In the genomic region with DNA sequence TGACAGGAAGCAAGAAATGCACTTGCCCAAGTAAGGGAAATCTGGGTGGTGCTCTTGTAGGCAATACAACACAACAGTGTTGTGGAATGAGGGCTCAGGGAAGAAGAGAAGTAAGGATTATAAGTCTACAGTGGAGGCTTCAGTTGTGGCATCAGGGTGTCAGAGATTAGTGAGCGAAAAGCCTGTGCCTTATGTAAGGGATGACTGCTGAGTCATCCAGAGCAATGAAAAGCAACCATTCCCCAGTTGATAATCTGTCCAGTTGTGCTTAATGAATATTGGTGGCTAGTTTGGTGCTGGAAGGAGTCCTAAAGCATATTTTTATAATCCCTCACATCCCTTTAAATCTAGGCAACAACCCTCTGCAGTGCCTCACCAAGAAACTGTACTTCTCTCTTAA, we compare ENCODE assay signal across 20 cellular contexts. TPM values are rescaled to one million over a fixed set of nuclear protein-coding genes. Genes with fewer than 3 reads are reported as not detected.
DNase-seq lines count a peak whose midpoint lies in the region; ATAC-seq, FAIRE-seq and TF ChIP-seq lines count a peak whose summit lies in the region.
"Had no signal": no experiment of that assay in that cellular context is flagged by ENCODE, and none has a peak within 500 bp of the region (broad histone marks: within the 10 kb centered on the region; RNA-seq: fewer than 3 reads in every experiment).

No MANE protein-coding gene starts in this region.

- intact Hi-C loops in MCF 10A (cut with micrococcal nuclease), result no loop called here
- intact Hi-C loops in mammary epithelial cell (cut with micrococcal nuclease), result no loop called here
- intact Hi-C loops in OCI-LY7 (cut with micrococcal nuclease; ENCODE audit: unreplicated experiment), result no loop called here

- dilution Hi-C loops in mammary epithelial cell (cut with HindIII; ENCODE audit: low sequenced_read_pairs), result no loop called here

- CTCF ChIA-PET in MCF 10A (lab: Yijun Ruan, JAX) (interaction anchor here (7.4 to 7.5 kb wide), 2 partner anchors 17 to 305 kb away, joined by 68 to 82 read pairs; no protein-coding TSS in a partner anchor), mammary epithelial cell (lab: Charles Lee; ENCODE audit: low non-redundant PET) (no interaction called here), OCI-LY7 (lab: Charles Lee; ENCODE audit: unreplicated experiment) (no interaction called here)

- no peak overlapping the region for H3K9ac ChIP-seq in mammary epithelial cell (ENCODE audit: insufficient read depth, low read length)
- H3K9ac ChIP-seq in endodermal cell (ENCODE audit: extremely low read depth, low read length, poor library complexity, severe bottlenecking), result no peak overlapping the region

- H3K9me3 Mint-ChIP-seq in MCF 10A (ENCODE audit: unreplicated experiment) (no peaks in the 10 kb centered on the region), endodermal cell (no peaks in the 10 kb centered on the region)
- no peaks in the 10 kb centered on the region for H3K9me3 Mint-ChIP-seq in stimulated activated effector memory CD8-positive, alpha-beta T cell treated with anti-CD3 and anti-CD28 coated beads, Interleukin-12 subunit alpha, Interleukin-12 subunit beta, amount 100 ng/mL, for 72 hours
- H3K9me3 Mint-ChIP-seq: activated CD4-positive, alpha-beta T cell treated with anti-CD3 and anti-CD28 coated beads, Interleukin-2, amount 10 ng/mL, durations not matched to agents 7 days and 5 days; CD14-positive monocyte; T-cell had no signal

- H3K4me3 Mint-ChIP-seq in MCF 10A (ENCODE audit: unreplicated experiment) (no peak overlapping the region), endodermal cell (no peak overlapping the region)
- no peak overlapping the region for H3K4me3 Mint-ChIP-seq in stimulated activated effector memory CD8-positive, alpha-beta T cell treated with anti-CD3 and anti-CD28 coated beads, Interleukin-12 subunit alpha, Interleukin-12 subunit beta, amount 100 ng/mL, for 72 hours
- H3K4me3 Mint-ChIP-seq: activated CD4-positive, alpha-beta T cell treated with anti-CD3 and anti-CD28 coated beads, Interleukin-2, amount 10 ng/mL, durations not matched to agents 7 days and 5 days; CD14-positive monocyte; T-cell had no signal

- POLR2A ChIA-PET in MCF 10A (lab: Yijun Ruan, JAX) (no interaction called here), OCI-LY7 (lab: Charles Lee) (no interaction called here)

- H3K36me3 ChIP-seq in mammary epithelial cell (ENCODE audit: insufficient read depth, low read length), result peaks cover 27% of the 10 kb centered on the region
- H3K36me3 ChIP-seq in endodermal cell (ENCODE audit: control insufficient read depth, insufficient read depth, low read length), result peaks cover 71% of the 10 kb centered on the region
- H3K36me3 ChIP-seq in OCI-LY7 (ENCODE audit: insufficient read depth, low read length), result peaks cover 88% of the 10 kb centered on the region
- H3K36me3 ChIP-seq: ovary had no signal

- no peak overlapping the region for H3K4me2 ChIP-seq in mammary epithelial cell (ENCODE audit: insufficient read depth, low read depth, low read length)
- H3K4me2 ChIP-seq in OCI-LY7 (ENCODE audit: low read length), result no peak overlapping the region

- H3K36me3 Mint-ChIP-seq in MCF 10A (ENCODE audit: insufficient read depth, unreplicated experiment) (peaks cover 91% of the 10 kb centered on the region), endodermal cell (ENCODE audit: low read depth) (peaks cover 59% of the 10 kb centered on the region)
- peaks cover 100% of the 10 kb centered on the region for H3K36me3 Mint-ChIP-seq in stimulated activated effector memory CD8-positive, alpha-beta T cell treated with anti-CD3 and anti-CD28 coated beads, Interleukin-12 subunit alpha, Interleukin-12 subunit beta, amount 100 ng/mL, for 72 hours

- BruUV-seq in MCF 10A (replicated peaks; lab: Mats Ljungman, UMichigan), result no TSS peak
- BruUV-seq in mammary epithelial cell (replicated peaks; lab: Mats Ljungman, UMichigan), result no TSS peak
- BruUV-seq in OCI-LY7 (replicated peaks; lab: Mats Ljungman, UMichigan), result no TSS peak

- no peaks in the 10 kb centered on the region for H3K9me2 ChIP-seq in OCI-LY7 (ENCODE audit: insufficient read depth, low read length)

- TF ChIP-seq CTCF in MCF 10A (IDR thresholded peaks at IDR 0.05; ENCODE audit: unreplicated experiment), result no peak
- no peak for TF ChIP-seq CTCF in mammary epithelial cell (conservative IDR thresholded peaks at IDR 0.05 in 1 of 2, IDR thresholded peaks at IDR 0.05 in 1 of 2; ENCODE audit: extremely low read depth in 1 of 2, insufficient read depth in 1 of 2, low read depth in 1 of 2, low read length in 2 of 2)
- no peak for TF ChIP-seq CTCF in endodermal cell (conservative IDR thresholded peaks at IDR 0.05)
- TF ChIP-seq CTCF in OCI-LY7 (conservative IDR thresholded peaks at IDR 0.05; ENCODE audit: low read length), result no peak

- FAIRE-seq in urothelium cell line (lab: Jason Lieb, UNC), result no peak
- FAIRE-seq: frontal cortex had no signal

- H3K4me1 Mint-ChIP-seq in MCF 10A (ENCODE audit: insufficient read depth, unreplicated experiment) (no peaks in the 10 kb centered on the region), endodermal cell (no peaks in the 10 kb centered on the region)
- peaks cover 17% of the 10 kb centered on the region for H3K4me1 Mint-ChIP-seq in stimulated activated effector memory CD8-positive, alpha-beta T cell treated with anti-CD3 and anti-CD28 coated beads, Interleukin-12 subunit alpha, Interleukin-12 subunit beta, amount 100 ng/mL, for 72 hours
- H3K4me1 Mint-ChIP-seq: activated CD4-positive, alpha-beta T cell treated with anti-CD3 and anti-CD28 coated beads, Interleukin-2, amount 10 ng/mL, durations not matched to agents 7 days and 5 days; CD14-positive monocyte had no signal

- 100% methylated on average over 1 of the region's 1 CpG for WGBS in mammary epithelial cell (ENCODE audit: low coverage, missing lambda C conversion rate)
- WGBS in endodermal cell (ENCODE audit: insufficient coverage in 1 of 2, insufficient read length in 1 of 2), 2 experiments, result 93% methylated on average over 1 of the region's 1 CpG; no CpG with 5 or more reads in 1 of the 2 experiments

- H3K4me1 ChIP-seq in mammary epithelial cell (ENCODE audit: insufficient read depth, low read length) (no peaks in the 10 kb centered on the region), endodermal cell (ENCODE audit: control insufficient read depth, insufficient read depth, low read length) (no peaks in the 10 kb centered on the region), OCI-LY7 (ENCODE audit: insufficient read depth, low read length, poor library complexity, severe bottlenecking) (no peaks in the 10 kb centered on the region)
- H3K4me1 ChIP-seq: breast epithelium had no signal

- no peaks in the 10 kb centered on the region for H4K20me1 ChIP-seq in mammary epithelial cell (ENCODE audit: insufficient read depth, low read length)
- no peaks in the 10 kb centered on the region for H4K20me1 ChIP-seq in OCI-LY7 (ENCODE audit: insufficient read depth, low read length)

- H3K27me3 ChIP-seq in mammary epithelial cell (ENCODE audit: insufficient read depth, low read length) (no peaks in the 10 kb centered on the region), endodermal cell (ENCODE audit: control insufficient read depth, insufficient read depth, low read length, poor library complexity, severe bottlenecking) (no peaks in the 10 kb centered on the region)
- H3K27me3 ChIP-seq: breast epithelium, ovary had no signal

- H2AFZ ChIP-seq in mammary epithelial cell (ENCODE audit: low read depth, low read length) (no peak overlapping the region), OCI-LY7 (ENCODE audit: low read length) (no peak overlapping the region)

- in situ Hi-C loops in mammary epithelial cell (cut with MboI; ENCODE audit: low sequenced_read_pairs in 2 of 2), result loop anchor here (25.0 kb wide), 2 partner anchors 611 to 811 kb away; no protein-coding TSS in a partner anchor

- H3K27ac Mint-ChIP-seq in MCF 10A (ENCODE audit: low read depth, unreplicated experiment), result peak overlapping the region; percentile 2
- peak overlapping the region; percentile 22 for H3K27ac Mint-ChIP-seq in endodermal cell
- peak overlapping the region; percentile 13 for H3K27ac Mint-ChIP-seq in stimulated activated effector memory CD8-positive, alpha-beta T cell treated with anti-CD3 and anti-CD28 coated beads, Interleukin-12 subunit alpha, Interleukin-12 subunit beta, amount 100 ng/mL, for 72 hours
- H3K27ac Mint-ChIP-seq: activated CD4-positive, alpha-beta T cell treated with anti-CD3 and anti-CD28 coated beads, Interleukin-2, amount 10 ng/mL, durations not matched to agents 7 days and 5 days had no signal

- no peak for DNase-seq in MCF 10A (ENCODE audit: unreplicated experiment)
- no peak for DNase-seq in mammary epithelial cell
- DNase-seq in NCI-H82 (lab: John Stamatoyannopoulos, UW), result peak; percentile 62
- DNase-seq in endodermal cell, result no peak
- DNase-seq in stimulated activated effector memory CD8-positive, alpha-beta T cell treated with anti-CD3 and anti-CD28 coated beads, Interleukin-12 subunit alpha, Interleukin-12 subunit beta, amount 100 ng/mL, for 72 hours (ENCODE audit: low spot score in 2 of 2), result no peak
- no peak for DNase-seq in urothelium cell line (ENCODE audit: low spot score)
- no peak for DNase-seq in OCI-LY7 (ENCODE audit: low spot score)
- DNase-seq: activated CD4-positive, alpha-beta T cell treated with anti-CD3 and anti-CD28 coated beads, Interleukin-2, amount 10 ng/mL, durations not matched to agents 7 days and 5 days; GF-D8; hypothalamus; NCI-H1436 treated with DMSO at 0.1 percent for 48 hours; NCI-H526 treated with DMSO at 0.1 percent for 48 hours; ovary; SHP77 treated with DMSO at 0.1 percent for 48 hours; T-cell had no signal

- ATAC-seq in stimulated activated effector memory CD8-positive, alpha-beta T cell treated with anti-CD3 and anti-CD28 coated beads, Interleukin-12 subunit alpha, Interleukin-12 subunit beta, amount 100 ng/mL, for 72 hours, result no peak
- ATAC-seq: sciatic nerve, T-cell had no signal

- no peak overlapping the region for H3K4me3 ChIP-seq in mammary epithelial cell (replicated peaks in 1 of 3; ENCODE audit: insufficient read depth in 1 of 3, low read depth in 2 of 3, low read length in 3 of 3)
- no peak overlapping the region for H3K4me3 ChIP-seq in endodermal cell (ENCODE audit: low read length)
- H3K4me3 ChIP-seq in OCI-LY7 (ENCODE audit: low read depth, low read length, poor library complexity, severe bottlenecking), result no peak overlapping the region
- H3K4me3 ChIP-seq: breast epithelium, ovary, thoracic aorta had no signal

- H3K79me2 ChIP-seq in mammary epithelial cell (ENCODE audit: insufficient read depth, low read length) (no peaks in the 10 kb centered on the region), OCI-LY7 (ENCODE audit: insufficient read depth, low read depth, low read length) (no peaks in the 10 kb centered on the region)

- H3K9me3 ChIP-seq in mammary epithelial cell (replicated peaks; ENCODE audit: insufficient read depth, low read length), result no peaks in the 10 kb centered on the region
- no peaks in the 10 kb centered on the region for H3K9me3 ChIP-seq in endodermal cell (ENCODE audit: control insufficient read depth, low read length)
- no peaks in the 10 kb centered on the region for H3K9me3 ChIP-seq in OCI-LY7 (ENCODE audit: low read length)
- H3K9me3 ChIP-seq: breast epithelium, ovary, thoracic aorta had no signal

- H3K27ac ChIP-seq in mammary epithelial cell (ENCODE audit: insufficient read depth, low read depth, low read length) (no peak overlapping the region), endodermal cell (ENCODE audit: low read depth, low read length) (no peak overlapping the region), OCI-LY7 (ENCODE audit: low read depth, low read length, poor library complexity, severe bottlenecking) (no peak overlapping the region)
- H3K27ac ChIP-seq: breast epithelium, ovary, thoracic aorta had no signal

- H3K27me3 Mint-ChIP-seq in MCF 10A (ENCODE audit: insufficient read depth, unreplicated experiment), result no peaks in the 10 kb centered on the region
- H3K27me3 Mint-ChIP-seq in endodermal cell (ENCODE audit: insufficient read depth), result no peaks in the 10 kb centered on the region
- H3K27me3 Mint-ChIP-seq: activated CD4-positive, alpha-beta T cell treated with anti-CD3 and anti-CD28 coated beads, Interleukin-2, amount 10 ng/mL, durations not matched to agents 7 days and 5 days; T-cell had no signal

RNA-seq across cellular contexts. Expression of a gene that starts 42.0 kb away (rescaled TPM):
- total RNA-seq in MCF 10A (2022) (54.4 and 76.1 TPM in 2 replicates), mammary epithelial cell (10 to 100 TPM; 37.5 to 64.5 TPM), endodermal cell (10 to 100 TPM; 45.4 to 49.7 TPM), OCI-LY7 (2022) (49.5 and 56.8 TPM in 2 replicates)
- polyA plus RNA-seq in mammary epithelial cell, result 11.3 TPM
- 107 TPM for polyA minus RNA-seq in mammary epithelial cell
- polyA plus RNA-seq in endodermal cell (2013, experiment 1 of 2), result 31.7 TPM
- polyA plus RNA-seq in endodermal cell (2013, experiment 2 of 2), result 30.6 TPM
- 29.9 and 37.6 TPM in 2 replicates for total RNA-seq in OCI-LY7 (2014; rRNA removed; shearing (Covaris generic))
